In genomic region chr6:77657365-77657764, GRCh38 we compare ENCODE assay signal across 24 cellular contexts. TPM values are rescaled to one million over a fixed set of nuclear protein-coding genes. Genes with fewer than 3 reads are reported as not detected.
"Had no signal": no experiment of that assay in that cellular context is flagged by ENCODE, and none has a peak within 500 bp of the region (broad histone marks: within the 10 kb centered on the region; RNA-seq: fewer than 3 reads in every experiment).

No MANE protein-coding gene starts in this region.

- H3K27ac ChIP-seq: HL-60, KMS-11, SJSA1, SK-N-MC had no signal

- H3K27ac Mint-ChIP-seq: IgD-negative memory B cell had no signal

- DNase-seq: Kasumi-1, MM.1S, NCI-H1092 treated with DMSO at 0.1 percent for 48 hours, NCI-H1436, NCI-H187, NCI-H2029, NCI-H2081 treated with DMSO at 0.1 percent for 48 hours, NCI-H2171, NCI-H226, NCI-H446, NCI-H510A, NCI-H524 treated with DMSO at 0.1 percent for 48 hours, NCI-H69, Right ventricle myocardium superior, RPMI8226, SIG-M5, SW 1271 had no signal

- H3K4me1 ChIP-seq: SJSA1 had no signal

- H3K36me3 ChIP-seq: SJSA1 had no signal

- H3K4me3 ChIP-seq: K562, SJSA1, SK-N-MC had no signal

- H3K9me3 ChIP-seq: SJSA1 had no signal

- H3K27me3 ChIP-seq: SJSA1 had no signal

- H3K27me3 Mint-ChIP-seq: IgD-negative memory B cell had no signal

- H3K9ac ChIP-seq: KMS-11 had no signal

- ATAC-seq: K562 had no signal

- H3K4me1 Mint-ChIP-seq: IgD-negative memory B cell had no signal

- H3K4me2 ChIP-seq: KMS-11 had no signal

RNA-seq across cellular contexts. Expression of gene MEI4, which starts 4.5 kb away (rescaled TPM):
- total RNA-seq: K562, M059J, SJSA1 had no signal
